ENCODE assay signal across 1 cellular context in the genomic region with DNA sequence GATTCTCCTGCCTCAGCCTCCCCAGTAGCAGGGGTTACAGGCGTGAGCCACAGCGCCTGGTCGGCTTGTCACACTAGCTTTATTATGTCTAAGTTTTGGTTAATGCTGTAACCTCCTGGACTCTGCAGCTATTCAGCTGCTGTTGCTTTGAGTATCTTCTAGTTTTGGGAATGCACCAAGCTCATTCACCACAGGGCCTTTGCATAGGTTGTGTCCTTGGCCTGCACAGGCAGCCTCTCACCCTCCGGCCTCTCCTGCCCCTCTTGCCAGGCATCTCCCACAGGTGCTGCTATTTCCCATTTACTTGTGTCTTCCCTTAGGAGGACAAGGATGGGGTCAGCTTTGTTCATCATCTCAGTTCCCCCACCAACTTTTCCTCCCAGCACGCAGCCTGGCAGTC.
TF ChIP-seq lines count a peak whose summit lies in the region.

No MANE protein-coding gene starts in this region.

TF ChIP-seq in HCT116, 20 proteins besides CTCF, POLR2A, EP300 and RAD21:
- TF ChIP-seq FOSL1 (IDR thresholded peaks at IDR 0.05; ENCODE audit: low read depth) (no peak), EGR1 (IDR thresholded peaks at IDR 0.05; ENCODE audit: low read depth) (no peak), ZFX (IDR thresholded peaks at IDR 0.05) (no peak), POLR2AphosphoS5 (IDR thresholded peaks at IDR 0.05; ENCODE audit: low read depth, low read length) (no peak), TCF7L2 (IDR thresholded peaks at IDR 0.05; ENCODE audit: borderline replicate concordance, extremely low read depth, insufficient read depth, insufficient read length) (no peak), SIN3A (IDR thresholded peaks at IDR 0.05; ENCODE audit: low read depth) (no peak), EZH2 (IDR thresholded peaks at IDR 0.05) (no peak), JUND (IDR thresholded peaks at IDR 0.05) (no peak), SRF (IDR thresholded peaks at IDR 0.05; ENCODE audit: low read depth) (no peak), SP1 (IDR thresholded peaks at IDR 0.05; ENCODE audit: low read depth) (no peak), CEBPB (IDR thresholded peaks at IDR 0.05; ENCODE audit: low read depth) (no peak), ELF1 (IDR thresholded peaks at IDR 0.05; ENCODE audit: borderline replicate concordance, low read depth) (no peak), CBX3 (IDR thresholded peaks at IDR 0.05; ENCODE audit: low read depth) (no peak), ZNF274 (IDR thresholded peaks at IDR 0.05; ENCODE audit: low read depth, low read length) (no peak)
- TF ChIP-seq, protein P1, sequence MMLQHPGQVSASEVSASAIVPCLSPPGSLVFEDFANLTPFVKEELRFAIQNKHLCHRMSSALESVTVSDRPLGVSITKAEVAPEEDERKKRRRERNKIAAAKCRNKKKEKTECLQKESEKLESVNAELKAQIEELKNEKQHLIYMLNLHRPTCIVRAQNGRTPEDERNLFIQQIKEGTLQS (IDR thresholded peaks at IDR 0.05), result no peak
- TF ChIP-seq, protein P2, sequence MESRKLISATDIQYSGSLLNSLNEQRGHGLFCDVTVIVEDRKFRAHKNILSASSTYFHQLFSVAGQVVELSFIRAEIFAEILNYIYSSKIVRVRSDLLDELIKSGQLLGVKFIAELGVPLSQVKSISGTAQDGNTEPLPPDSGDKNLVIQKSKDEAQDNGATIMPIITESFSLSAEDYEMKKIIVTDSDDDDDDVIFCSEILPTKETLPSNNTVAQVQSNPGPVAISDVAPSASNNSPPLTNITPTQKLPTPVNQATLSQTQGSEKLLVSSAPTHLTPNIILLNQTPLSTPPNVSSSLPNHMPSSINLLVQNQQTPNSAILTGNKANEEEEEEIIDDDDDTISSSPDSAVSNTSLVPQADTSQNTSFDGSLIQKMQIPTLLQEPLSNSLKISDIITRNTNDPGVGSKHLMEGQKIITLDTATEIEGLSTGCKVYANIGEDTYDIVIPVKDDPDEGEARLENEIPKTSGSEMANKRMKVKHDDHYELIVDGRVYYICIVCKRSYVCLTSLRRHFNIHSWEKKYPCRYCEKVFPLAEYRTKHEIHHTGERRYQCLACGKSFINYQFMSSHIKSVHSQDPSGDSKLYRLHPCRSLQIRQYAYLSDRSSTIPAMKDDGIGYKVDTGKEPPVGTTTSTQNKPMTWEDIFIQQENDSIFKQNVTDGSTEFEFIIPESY (IDR thresholded peaks at IDR 0.05; ENCODE audit: extremely low read depth, insufficient replicate concordance, low read length), result no peak
- TF ChIP-seq, protein P3, sequence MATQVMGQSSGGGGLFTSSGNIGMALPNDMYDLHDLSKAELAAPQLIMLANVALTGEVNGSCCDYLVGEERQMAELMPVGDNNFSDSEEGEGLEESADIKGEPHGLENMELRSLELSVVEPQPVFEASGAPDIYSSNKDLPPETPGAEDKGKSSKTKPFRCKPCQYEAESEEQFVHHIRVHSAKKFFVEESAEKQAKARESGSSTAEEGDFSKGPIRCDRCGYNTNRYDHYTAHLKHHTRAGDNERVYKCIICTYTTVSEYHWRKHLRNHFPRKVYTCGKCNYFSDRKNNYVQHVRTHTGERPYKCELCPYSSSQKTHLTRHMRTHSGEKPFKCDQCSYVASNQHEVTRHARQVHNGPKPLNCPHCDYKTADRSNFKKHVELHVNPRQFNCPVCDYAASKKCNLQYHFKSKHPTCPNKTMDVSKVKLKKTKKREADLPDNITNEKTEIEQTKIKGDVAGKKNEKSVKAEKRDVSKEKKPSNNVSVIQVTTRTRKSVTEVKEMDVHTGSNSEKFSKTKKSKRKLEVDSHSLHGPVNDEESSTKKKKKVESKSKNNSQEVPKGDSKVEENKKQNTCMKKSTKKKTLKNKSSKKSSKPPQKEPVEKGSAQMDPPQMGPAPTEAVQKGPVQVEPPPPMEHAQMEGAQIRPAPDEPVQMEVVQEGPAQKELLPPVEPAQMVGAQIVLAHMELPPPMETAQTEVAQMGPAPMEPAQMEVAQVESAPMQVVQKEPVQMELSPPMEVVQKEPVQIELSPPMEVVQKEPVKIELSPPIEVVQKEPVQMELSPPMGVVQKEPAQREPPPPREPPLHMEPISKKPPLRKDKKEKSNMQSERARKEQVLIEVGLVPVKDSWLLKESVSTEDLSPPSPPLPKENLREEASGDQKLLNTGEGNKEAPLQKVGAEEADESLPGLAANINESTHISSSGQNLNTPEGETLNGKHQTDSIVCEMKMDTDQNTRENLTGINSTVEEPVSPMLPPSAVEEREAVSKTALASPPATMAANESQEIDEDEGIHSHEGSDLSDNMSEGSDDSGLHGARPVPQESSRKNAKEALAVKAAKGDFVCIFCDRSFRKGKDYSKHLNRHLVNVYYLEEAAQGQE (IDR thresholded peaks at IDR 0.05; ENCODE audit: low read depth), result no peak
